ENCODE assay signal across 1 cellular context in the genomic region with DNA sequence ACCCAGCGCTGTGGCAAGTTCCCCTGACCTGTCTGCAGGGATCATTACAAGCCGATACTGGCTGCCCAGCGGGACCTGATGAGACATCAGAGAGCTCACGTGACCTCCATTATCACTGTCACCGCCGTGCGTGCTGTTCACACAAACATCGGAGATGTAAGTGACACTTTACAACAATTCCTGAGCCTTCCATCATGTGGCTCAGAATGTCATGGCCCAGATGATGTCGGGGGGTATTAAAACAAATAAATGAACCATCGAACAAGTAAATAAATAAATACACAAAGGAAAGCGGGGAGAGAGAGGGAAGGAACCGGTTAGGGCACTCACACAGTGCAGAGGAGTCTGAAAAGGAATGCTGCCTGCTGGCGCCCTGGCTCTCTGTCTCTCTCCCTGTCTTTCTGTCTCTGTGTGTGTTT.
A peak's percentile ranks its signal among the peaks of the same experiment; 100 is the strongest.
TF ChIP-seq lines count a peak whose summit lies in the region.

No MANE protein-coding gene starts in this region.

TF ChIP-seq in K562, 482 proteins besides CTCF, POLR2A, EP300 and RAD21 (continued from another document):
- TF ChIP-seq, protein P1, sequence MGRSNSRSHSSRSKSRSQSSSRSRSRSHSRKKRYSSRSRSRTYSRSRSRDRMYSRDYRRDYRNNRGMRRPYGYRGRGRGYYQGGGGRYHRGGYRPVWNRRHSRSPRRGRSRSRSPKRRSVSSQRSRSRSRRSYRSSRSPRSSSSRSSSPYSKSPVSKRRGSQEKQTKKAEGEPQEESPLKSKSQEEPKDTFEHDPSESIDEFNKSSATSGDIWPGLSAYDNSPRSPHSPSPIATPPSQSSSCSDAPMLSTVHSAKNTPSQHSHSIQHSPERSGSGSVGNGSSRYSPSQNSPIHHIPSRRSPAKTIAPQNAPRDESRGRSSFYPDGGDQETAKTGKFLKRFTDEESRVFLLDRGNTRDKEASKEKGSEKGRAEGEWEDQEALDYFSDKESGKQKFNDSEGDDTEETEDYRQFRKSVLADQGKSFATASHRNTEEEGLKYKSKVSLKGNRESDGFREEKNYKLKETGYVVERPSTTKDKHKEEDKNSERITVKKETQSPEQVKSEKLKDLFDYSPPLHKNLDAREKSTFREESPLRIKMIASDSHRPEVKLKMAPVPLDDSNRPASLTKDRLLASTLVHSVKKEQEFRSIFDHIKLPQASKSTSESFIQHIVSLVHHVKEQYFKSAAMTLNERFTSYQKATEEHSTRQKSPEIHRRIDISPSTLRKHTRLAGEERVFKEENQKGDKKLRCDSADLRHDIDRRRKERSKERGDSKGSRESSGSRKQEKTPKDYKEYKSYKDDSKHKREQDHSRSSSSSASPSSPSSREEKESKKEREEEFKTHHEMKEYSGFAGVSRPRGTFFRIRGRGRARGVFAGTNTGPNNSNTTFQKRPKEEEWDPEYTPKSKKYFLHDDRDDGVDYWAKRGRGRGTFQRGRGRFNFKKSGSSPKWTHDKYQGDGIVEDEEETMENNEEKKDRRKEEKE (IDR thresholded peaks at IDR 0.05; ENCODE audit: borderline replicate concordance in 1 of 2, control insufficient read depth in 1 of 2, low read depth in 2 of 2, low read length in 1 of 2), result no peak
- TF ChIP-seq FOSL1 (tag; conservative IDR thresholded peaks at IDR 0.05) (peak; percentile 32; the same call in 1 of the 2 replicates), MCM3 (IDR thresholded peaks at IDR 0.05) (no peak), MAFF (IDR thresholded peaks at IDR 0.05; ENCODE audit: low read length) (no peak), ADNP (tag; IDR thresholded peaks at IDR 0.05) (no peak), HDAC2 (IDR thresholded peaks at IDR 0.05) (no peak), HDGF (IDR thresholded peaks at IDR 0.05) (no peak), MCM2 (IDR thresholded peaks at IDR 0.05; ENCODE audit: low read depth) (no peak), FOXJ2 (tag; IDR thresholded peaks at IDR 0.05) (no peak), ZNF253 (CRISPR knock-in tag; conservative IDR thresholded peaks at IDR 0.05) (no peak), JUN (IDR thresholded peaks at IDR 0.05; ENCODE audit: borderline replicate concordance, low read depth, low read length) (no peak), JUN (CRISPR knock-in tag; IDR thresholded peaks at IDR 0.05; ENCODE audit: borderline replicate concordance) (no peak), BHLHE40 (IDR thresholded peaks at IDR 0.05; ENCODE audit: low read length) (peak; percentile 86), RBFOX2 (IDR thresholded peaks at IDR 0.05; ENCODE audit: low read depth, low read length) (no peak), FOXJ3 (CRISPR knock-in tag; IDR thresholded peaks at IDR 0.05) (no peak), TAF15 (IDR thresholded peaks at IDR 0.05; ENCODE audit: low read depth, low read length) (no peak), ZNF316 (IDR thresholded peaks at IDR 0.05) (no peak), ZFX (CRISPR knock-in tag; IDR thresholded peaks at IDR 0.05) (no peak), ZNF707 (CRISPR knock-in tag; conservative IDR thresholded peaks at IDR 0.05) (no peak), RAD51 (IDR thresholded peaks at IDR 0.05; ENCODE audit: borderline replicate concordance, low read depth) (peak; percentile 55), ZC3H4 (CRISPR knock-in tag; IDR thresholded peaks at IDR 0.05; ENCODE audit: borderline replicate concordance) (no peak)
- TF ChIP-seq, protein P2, sequence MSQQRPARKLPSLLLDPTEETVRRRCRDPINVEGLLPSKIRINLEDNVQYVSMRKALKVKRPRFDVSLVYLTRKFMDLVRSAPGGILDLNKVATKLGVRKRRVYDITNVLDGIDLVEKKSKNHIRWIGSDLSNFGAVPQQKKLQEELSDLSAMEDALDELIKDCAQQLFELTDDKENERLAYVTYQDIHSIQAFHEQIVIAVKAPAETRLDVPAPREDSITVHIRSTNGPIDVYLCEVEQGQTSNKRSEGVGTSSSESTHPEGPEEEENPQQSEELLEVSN (IDR thresholded peaks at IDR 0.05; ENCODE audit: borderline replicate concordance in 1 of 2, extremely low read depth in 1 of 2, insufficient read depth in 1 of 2, insufficient read length in 1 of 2, low read depth in 1 of 2, low read length in 1 of 2, poor library complexity in 1 of 2, severe bottlenecking in 1 of 2), result no peak
- TF ChIP-seq, protein P3, sequence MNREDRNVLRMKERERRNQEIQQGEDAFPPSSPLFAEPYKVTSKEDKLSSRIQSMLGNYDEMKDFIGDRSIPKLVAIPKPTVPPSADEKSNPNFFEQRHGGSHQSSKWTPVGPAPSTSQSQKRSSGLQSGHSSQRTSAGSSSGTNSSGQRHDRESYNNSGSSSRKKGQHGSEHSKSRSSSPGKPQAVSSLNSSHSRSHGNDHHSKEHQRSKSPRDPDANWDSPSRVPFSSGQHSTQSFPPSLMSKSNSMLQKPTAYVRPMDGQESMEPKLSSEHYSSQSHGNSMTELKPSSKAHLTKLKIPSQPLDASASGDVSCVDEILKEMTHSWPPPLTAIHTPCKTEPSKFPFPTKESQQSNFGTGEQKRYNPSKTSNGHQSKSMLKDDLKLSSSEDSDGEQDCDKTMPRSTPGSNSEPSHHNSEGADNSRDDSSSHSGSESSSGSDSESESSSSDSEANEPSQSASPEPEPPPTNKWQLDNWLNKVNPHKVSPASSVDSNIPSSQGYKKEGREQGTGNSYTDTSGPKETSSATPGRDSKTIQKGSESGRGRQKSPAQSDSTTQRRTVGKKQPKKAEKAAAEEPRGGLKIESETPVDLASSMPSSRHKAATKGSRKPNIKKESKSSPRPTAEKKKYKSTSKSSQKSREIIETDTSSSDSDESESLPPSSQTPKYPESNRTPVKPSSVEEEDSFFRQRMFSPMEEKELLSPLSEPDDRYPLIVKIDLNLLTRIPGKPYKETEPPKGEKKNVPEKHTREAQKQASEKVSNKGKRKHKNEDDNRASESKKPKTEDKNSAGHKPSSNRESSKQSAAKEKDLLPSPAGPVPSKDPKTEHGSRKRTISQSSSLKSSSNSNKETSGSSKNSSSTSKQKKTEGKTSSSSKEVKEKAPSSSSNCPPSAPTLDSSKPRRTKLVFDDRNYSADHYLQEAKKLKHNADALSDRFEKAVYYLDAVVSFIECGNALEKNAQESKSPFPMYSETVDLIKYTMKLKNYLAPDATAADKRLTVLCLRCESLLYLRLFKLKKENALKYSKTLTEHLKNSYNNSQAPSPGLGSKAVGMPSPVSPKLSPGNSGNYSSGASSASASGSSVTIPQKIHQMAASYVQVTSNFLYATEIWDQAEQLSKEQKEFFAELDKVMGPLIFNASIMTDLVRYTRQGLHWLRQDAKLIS (CRISPR knock-in tag; IDR thresholded peaks at IDR 0.05), result no peak
- TF ChIP-seq, protein P4, sequence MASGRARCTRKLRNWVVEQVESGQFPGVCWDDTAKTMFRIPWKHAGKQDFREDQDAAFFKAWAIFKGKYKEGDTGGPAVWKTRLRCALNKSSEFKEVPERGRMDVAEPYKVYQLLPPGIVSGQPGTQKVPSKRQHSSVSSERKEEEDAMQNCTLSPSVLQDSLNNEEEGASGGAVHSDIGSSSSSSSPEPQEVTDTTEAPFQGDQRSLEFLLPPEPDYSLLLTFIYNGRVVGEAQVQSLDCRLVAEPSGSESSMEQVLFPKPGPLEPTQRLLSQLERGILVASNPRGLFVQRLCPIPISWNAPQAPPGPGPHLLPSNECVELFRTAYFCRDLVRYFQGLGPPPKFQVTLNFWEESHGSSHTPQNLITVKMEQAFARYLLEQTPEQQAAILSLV (tag; IDR thresholded peaks at IDR 0.05), result no peak
- TF ChIP-seq, protein P5, sequence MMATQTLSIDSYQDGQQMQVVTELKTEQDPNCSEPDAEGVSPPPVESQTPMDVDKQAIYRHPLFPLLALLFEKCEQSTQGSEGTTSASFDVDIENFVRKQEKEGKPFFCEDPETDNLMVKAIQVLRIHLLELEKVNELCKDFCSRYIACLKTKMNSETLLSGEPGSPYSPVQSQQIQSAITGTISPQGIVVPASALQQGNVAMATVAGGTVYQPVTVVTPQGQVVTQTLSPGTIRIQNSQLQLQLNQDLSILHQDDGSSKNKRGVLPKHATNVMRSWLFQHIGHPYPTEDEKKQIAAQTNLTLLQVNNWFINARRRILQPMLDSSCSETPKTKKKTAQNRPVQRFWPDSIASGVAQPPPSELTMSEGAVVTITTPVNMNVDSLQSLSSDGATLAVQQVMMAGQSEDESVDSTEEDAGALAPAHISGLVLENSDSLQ (IDR thresholded peaks at IDR 0.05), result no peak; the same call in 1 of the 2 replicates
- TF ChIP-seq, protein P6, sequence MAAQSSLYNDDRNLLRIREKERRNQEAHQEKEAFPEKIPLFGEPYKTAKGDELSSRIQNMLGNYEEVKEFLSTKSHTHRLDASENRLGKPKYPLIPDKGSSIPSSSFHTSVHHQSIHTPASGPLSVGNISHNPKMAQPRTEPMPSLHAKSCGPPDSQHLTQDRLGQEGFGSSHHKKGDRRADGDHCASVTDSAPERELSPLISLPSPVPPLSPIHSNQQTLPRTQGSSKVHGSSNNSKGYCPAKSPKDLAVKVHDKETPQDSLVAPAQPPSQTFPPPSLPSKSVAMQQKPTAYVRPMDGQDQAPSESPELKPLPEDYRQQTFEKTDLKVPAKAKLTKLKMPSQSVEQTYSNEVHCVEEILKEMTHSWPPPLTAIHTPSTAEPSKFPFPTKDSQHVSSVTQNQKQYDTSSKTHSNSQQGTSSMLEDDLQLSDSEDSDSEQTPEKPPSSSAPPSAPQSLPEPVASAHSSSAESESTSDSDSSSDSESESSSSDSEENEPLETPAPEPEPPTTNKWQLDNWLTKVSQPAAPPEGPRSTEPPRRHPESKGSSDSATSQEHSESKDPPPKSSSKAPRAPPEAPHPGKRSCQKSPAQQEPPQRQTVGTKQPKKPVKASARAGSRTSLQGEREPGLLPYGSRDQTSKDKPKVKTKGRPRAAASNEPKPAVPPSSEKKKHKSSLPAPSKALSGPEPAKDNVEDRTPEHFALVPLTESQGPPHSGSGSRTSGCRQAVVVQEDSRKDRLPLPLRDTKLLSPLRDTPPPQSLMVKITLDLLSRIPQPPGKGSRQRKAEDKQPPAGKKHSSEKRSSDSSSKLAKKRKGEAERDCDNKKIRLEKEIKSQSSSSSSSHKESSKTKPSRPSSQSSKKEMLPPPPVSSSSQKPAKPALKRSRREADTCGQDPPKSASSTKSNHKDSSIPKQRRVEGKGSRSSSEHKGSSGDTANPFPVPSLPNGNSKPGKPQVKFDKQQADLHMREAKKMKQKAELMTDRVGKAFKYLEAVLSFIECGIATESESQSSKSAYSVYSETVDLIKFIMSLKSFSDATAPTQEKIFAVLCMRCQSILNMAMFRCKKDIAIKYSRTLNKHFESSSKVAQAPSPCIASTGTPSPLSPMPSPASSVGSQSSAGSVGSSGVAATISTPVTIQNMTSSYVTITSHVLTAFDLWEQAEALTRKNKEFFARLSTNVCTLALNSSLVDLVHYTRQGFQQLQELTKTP (IDR thresholded peaks at IDR 0.05; ENCODE audit: low read depth in 1 of 2, partially characterized antibody in 2 of 2), result no peak
- TF ChIP-seq, protein P7, sequence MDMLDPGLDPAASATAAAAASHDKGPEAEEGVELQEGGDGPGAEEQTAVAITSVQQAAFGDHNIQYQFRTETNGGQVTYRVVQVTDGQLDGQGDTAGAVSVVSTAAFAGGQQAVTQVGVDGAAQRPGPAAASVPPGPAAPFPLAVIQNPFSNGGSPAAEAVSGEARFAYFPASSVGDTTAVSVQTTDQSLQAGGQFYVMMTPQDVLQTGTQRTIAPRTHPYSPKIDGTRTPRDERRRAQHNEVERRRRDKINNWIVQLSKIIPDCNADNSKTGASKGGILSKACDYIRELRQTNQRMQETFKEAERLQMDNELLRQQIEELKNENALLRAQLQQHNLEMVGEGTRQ (CRISPR knock-in tag; IDR thresholded peaks at IDR 0.05), result peak; percentile 89
- TF ChIP-seq, protein P8, sequence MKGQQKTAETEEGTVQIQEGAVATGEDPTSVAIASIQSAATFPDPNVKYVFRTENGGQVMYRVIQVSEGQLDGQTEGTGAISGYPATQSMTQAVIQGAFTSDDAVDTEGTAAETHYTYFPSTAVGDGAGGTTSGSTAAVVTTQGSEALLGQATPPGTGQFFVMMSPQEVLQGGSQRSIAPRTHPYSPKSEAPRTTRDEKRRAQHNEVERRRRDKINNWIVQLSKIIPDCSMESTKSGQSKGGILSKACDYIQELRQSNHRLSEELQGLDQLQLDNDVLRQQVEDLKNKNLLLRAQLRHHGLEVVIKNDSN (CRISPR knock-in tag; IDR thresholded peaks at IDR 0.05), result peak; percentile 70
- TF ChIP-seq, protein P9, sequence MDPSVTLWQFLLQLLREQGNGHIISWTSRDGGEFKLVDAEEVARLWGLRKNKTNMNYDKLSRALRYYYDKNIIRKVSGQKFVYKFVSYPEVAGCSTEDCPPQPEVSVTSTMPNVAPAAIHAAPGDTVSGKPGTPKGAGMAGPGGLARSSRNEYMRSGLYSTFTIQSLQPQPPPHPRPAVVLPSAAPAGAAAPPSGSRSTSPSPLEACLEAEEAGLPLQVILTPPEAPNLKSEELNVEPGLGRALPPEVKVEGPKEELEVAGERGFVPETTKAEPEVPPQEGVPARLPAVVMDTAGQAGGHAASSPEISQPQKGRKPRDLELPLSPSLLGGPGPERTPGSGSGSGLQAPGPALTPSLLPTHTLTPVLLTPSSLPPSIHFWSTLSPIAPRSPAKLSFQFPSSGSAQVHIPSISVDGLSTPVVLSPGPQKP (CRISPR knock-in tag; IDR thresholded peaks at IDR 0.05), result no peak
- TF ChIP-seq, protein P10, sequence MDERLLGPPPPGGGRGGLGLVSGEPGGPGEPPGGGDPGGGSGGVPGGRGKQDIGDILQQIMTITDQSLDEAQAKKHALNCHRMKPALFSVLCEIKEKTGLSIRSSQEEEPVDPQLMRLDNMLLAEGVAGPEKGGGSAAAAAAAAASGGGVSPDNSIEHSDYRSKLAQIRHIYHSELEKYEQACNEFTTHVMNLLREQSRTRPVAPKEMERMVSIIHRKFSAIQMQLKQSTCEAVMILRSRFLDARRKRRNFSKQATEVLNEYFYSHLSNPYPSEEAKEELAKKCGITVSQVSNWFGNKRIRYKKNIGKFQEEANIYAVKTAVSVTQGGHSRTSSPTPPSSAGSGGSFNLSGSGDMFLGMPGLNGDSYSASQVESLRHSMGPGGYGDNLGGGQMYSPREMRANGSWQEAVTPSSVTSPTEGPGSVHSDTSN (CRISPR knock-in tag; IDR thresholded peaks at IDR 0.05; ENCODE audit: low read depth), result no peak
- TF ChIP-seq, protein P10 (tag; conservative IDR thresholded peaks at IDR 0.05; ENCODE audit: low read depth), result no peak
- TF ChIP-seq, protein P11, sequence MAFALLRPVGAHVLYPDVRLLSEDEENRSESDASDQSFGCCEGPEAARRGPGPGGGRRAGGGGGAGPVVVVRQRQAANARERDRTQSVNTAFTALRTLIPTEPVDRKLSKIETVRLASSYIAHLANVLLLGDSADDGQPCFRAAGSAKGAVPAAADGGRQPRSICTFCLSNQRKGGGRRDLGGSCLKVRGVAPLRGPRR (CRISPR knock-in tag; IDR thresholded peaks at IDR 0.05), result no peak
TF ChIP-seq in K562: peak in this region for 7.
